Comparison of ENCODE assay signal across 16 cellular contexts in the genomic region with DNA sequence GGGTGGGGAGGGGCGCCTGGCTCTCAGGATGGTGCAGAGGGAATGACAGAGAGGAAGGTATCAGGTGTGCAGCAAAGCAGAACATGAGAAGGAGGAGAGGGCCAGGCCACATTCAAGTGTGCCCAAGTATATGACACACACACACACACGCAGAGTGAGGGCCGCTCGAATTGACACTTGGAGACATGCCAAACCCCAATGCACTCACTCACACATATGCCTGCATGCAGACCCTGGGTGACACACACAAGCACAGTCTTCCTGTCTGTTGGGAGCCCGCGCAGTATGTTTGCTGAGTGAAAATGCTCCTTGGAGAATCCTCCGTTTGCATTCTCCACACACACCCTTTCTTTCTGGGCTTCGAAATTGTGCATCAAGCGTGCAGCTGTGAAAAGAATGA.
DNase-seq lines count a peak whose midpoint lies in the region; ATAC-seq lines count a peak whose summit lies in the region.
"Had no signal": no experiment of that assay in that cellular context is flagged by ENCODE, and none has a peak within 500 bp of the region (broad histone marks: within the 10 kb centered on the region; RNA-seq: fewer than 3 reads in every experiment).

No MANE protein-coding gene starts in this region.

- peak overlapping the region; percentile 44 for H3K4me3 Mint-ChIP-seq in activated naive CD8-positive, alpha-beta T cell
- H3K4me3 Mint-ChIP-seq in activated naive CD8-positive, alpha-beta T cell treated with anti-CD3 and anti-CD28 coated beads for 36 hours = no peak overlapping the region
- H3K4me3 Mint-ChIP-seq in activated naive CD8-positive, alpha-beta T cell treated with anti-CD3 and anti-CD28 coated beads, Interleukin-2, amount 10 ng/mL, durations not matched to agents 7 days and 5 days = peak overlapping the region; percentile 34
- H3K4me3 Mint-ChIP-seq: B cell, mesothelial cell of epicardium, WTC11 had no signal

- H3K36me3 Mint-ChIP-seq in activated naive CD8-positive, alpha-beta T cell = no peaks in the 10 kb centered on the region
- no peaks in the 10 kb centered on the region for H3K36me3 Mint-ChIP-seq in activated naive CD8-positive, alpha-beta T cell treated with anti-CD3 and anti-CD28 coated beads for 36 hours
- peaks cover 49% of the 10 kb centered on the region for H3K36me3 Mint-ChIP-seq in activated naive CD8-positive, alpha-beta T cell treated with anti-CD3 and anti-CD28 coated beads, Interleukin-2, amount 10 ng/mL, durations not matched to agents 7 days and 5 days
- H3K36me3 Mint-ChIP-seq: mesothelial cell of epicardium, WTC11 had no signal

- ATAC-seq in activated naive CD8-positive, alpha-beta T cell treated with anti-CD3 and anti-CD28 coated beads, Interleukin-2, amount 10 ng/mL, durations not matched to agents 7 days and 5 days (ENCODE audit: low read depth) = peak; percentile 25
- peak; percentile 63 for ATAC-seq in stimulated activated naive CD8-positive, alpha-beta T cell treated with anti-CD3 and anti-CD28 coated beads, Interleukin-15, Interleukin-2, amounts not matched to agents 100 U/mL and 50 U/mL, for 24 hours
- no peak for ATAC-seq in HG03025 (IDR thresholded peaks at IDR 0.05; ENCODE audit: low FRiP score, unreplicated experiment)
- ATAC-seq: WTC11 had no signal

- POLR2A ChIA-PET in activated naive CD8-positive, alpha-beta T cell treated with anti-CD3 and anti-CD28 coated beads, Interleukin-2, amount 10 ng/mL, durations not matched to agents 7 days and 5 days (lab: Charles Lee) = interaction anchor here (4.2 kb wide), 1 partner anchor 23 kb away, joined by 24 read pairs; no protein-coding TSS in a partner anchor

- H3K27ac Mint-ChIP-seq in activated naive CD8-positive, alpha-beta T cell = no peak overlapping the region
- H3K27ac Mint-ChIP-seq in activated naive CD8-positive, alpha-beta T cell treated with anti-CD3 and anti-CD28 coated beads for 36 hours = no peak overlapping the region
- H3K27ac Mint-ChIP-seq in activated naive CD8-positive, alpha-beta T cell treated with anti-CD3 and anti-CD28 coated beads, Interleukin-2, amount 10 ng/mL, durations not matched to agents 7 days and 5 days = peak overlapping the region; percentile 91
- H3K27ac Mint-ChIP-seq: B cell, mesothelial cell of epicardium, WTC11 had no signal

- H3K9me3 Mint-ChIP-seq in activated naive CD8-positive, alpha-beta T cell (ENCODE audit: low read depth) = no peaks in the 10 kb centered on the region
- H3K9me3 Mint-ChIP-seq in activated naive CD8-positive, alpha-beta T cell treated with anti-CD3 and anti-CD28 coated beads for 36 hours = no peaks in the 10 kb centered on the region
- peaks cover 2% of the 10 kb centered on the region for H3K9me3 Mint-ChIP-seq in activated naive CD8-positive, alpha-beta T cell treated with anti-CD3 and anti-CD28 coated beads, Interleukin-2, amount 10 ng/mL, durations not matched to agents 7 days and 5 days
- H3K9me3 Mint-ChIP-seq: mesothelial cell of epicardium, WTC11 had no signal

- H3K27me3 Mint-ChIP-seq in activated naive CD8-positive, alpha-beta T cell = no peaks in the 10 kb centered on the region
- no peaks in the 10 kb centered on the region for H3K27me3 Mint-ChIP-seq in activated naive CD8-positive, alpha-beta T cell treated with anti-CD3 and anti-CD28 coated beads for 36 hours
- no peaks in the 10 kb centered on the region for H3K27me3 Mint-ChIP-seq in activated naive CD8-positive, alpha-beta T cell treated with anti-CD3 and anti-CD28 coated beads, Interleukin-2, amount 10 ng/mL, durations not matched to agents 7 days and 5 days

- DNase-seq in activated naive CD8-positive, alpha-beta T cell treated with anti-CD3 and anti-CD28 coated beads for 36 hours = no peak
- DNase-seq in NCI-H187 (lab: John Stamatoyannopoulos, UW) (peak; percentile 72 to 96), NOMO-1 treated with dmso at 0.1 percent for 144 hours (lab: John Stamatoyannopoulos, UW; ENCODE audit: unreplicated experiment) (no peak), NCI-H748 treated with DMSO at 0.1 percent for 48 hours (lab: John Stamatoyannopoulos, UW) (no peak)
- no peak for DNase-seq in activated naive CD8-positive, alpha-beta T cell treated with anti-CD3 and anti-CD28 coated beads, Interleukin-2, amount 10 ng/mL, durations not matched to agents 7 days and 5 days
- DNase-seq in stimulated activated naive CD8-positive, alpha-beta T cell treated with anti-CD3 and anti-CD28 coated beads, Interleukin-15, Interleukin-2, amounts not matched to agents 100 U/mL and 50 U/mL, for 24 hours = peak; percentile 38
- DNase-seq: activated T-cell treated with anti-CD3 and anti-CD28 coated beads for 4 hours, aorta, colonic mucosa, HCEC 1CT, RPMI8226 had no signal

- H3K4me1 Mint-ChIP-seq in activated naive CD8-positive, alpha-beta T cell (ENCODE audit: low read depth) = peaks cover 53% of the 10 kb centered on the region
- H3K4me1 Mint-ChIP-seq in activated naive CD8-positive, alpha-beta T cell treated with anti-CD3 and anti-CD28 coated beads for 36 hours = peaks cover 42% of the 10 kb centered on the region
- peaks cover 77% of the 10 kb centered on the region for H3K4me1 Mint-ChIP-seq in activated naive CD8-positive, alpha-beta T cell treated with anti-CD3 and anti-CD28 coated beads, Interleukin-2, amount 10 ng/mL, durations not matched to agents 7 days and 5 days
- H3K4me1 Mint-ChIP-seq: B cell, mesothelial cell of epicardium had no signal

Comparison
In these comparisons a context has a peak if more than half of its experiments do, and no peak if none do; other contexts are left out.
1. DNase-seq: peak in NCI-H187 (2 of 2) and stimulated activated naive CD8-positive, alpha-beta T cell treated with anti-CD3 and anti-CD28 coated beads, Interleukin-15, Interleukin-2, amounts not matched to agents 100 U/mL and 50 U/mL, for 24 hours (single experiment); none in activated naive CD8-positive, alpha-beta T cell treated with anti-CD3 and anti-CD28 coated beads for 36 hours (single experiment), activated naive CD8-positive, alpha-beta T cell treated with anti-CD3 and anti-CD28 coated beads, Interleukin-2, amount 10 ng/mL, durations not matched to agents 7 days and 5 days (single experiment), NOMO-1 treated with dmso at 0.1 percent for 144 hours (single experiment) and NCI-H748 treated with DMSO at 0.1 percent for 48 hours (single experiment).